ENCODE assay signal across 28 cellular contexts in the genomic region with DNA sequence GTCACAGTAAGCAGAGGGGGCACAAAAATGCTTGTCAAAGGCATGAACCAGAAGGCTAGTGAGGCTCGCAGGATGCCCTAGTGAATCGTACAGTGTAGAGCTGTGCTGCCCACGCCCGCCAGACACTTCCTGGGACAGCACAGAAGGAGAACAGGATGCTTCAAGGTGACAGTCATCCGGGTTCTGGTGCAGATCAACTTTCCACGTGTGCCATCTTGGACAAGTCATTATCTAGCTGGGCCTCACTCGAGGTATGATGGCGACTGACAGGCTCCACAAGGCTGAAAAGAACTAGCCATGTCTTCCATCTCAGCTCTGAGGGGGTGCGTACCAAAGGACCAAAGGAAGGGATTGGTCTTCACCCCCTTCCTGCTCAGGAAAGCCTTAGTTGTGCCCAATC. TPM values are rescaled to one million over a fixed set of nuclear protein-coding genes. Genes with fewer than 3 reads are reported as not detected.
"Had no signal": no experiment of that assay in that cellular context is flagged by ENCODE, and none has a peak within 500 bp of the region (broad histone marks: within the 10 kb centered on the region; RNA-seq: fewer than 3 reads in every experiment).

No MANE protein-coding gene starts in this region.

- H3K36me3 ChIP-seq: transverse colon, uterus had no signal

- ATAC-seq: activated CD8-positive, alpha-beta memory T cell treated with anti-CD3 and anti-CD28 coated beads, Interleukin-2, amount 10 ng/mL, durations not matched to agents 7 days and 5 days; activated CD8-positive, alpha-beta T cell treated with anti-CD3 and anti-CD28 coated beads for 36 hours; activated naive CD8-positive, alpha-beta T cell treated with anti-CD3 and anti-CD28 coated beads, Interleukin-2, amount 50 U/mL, for 24 hours; body of pancreas; left lung; natural killer cell; sciatic nerve; stimulated activated naive B cell treated with anti-CD40 and anti-IgM and Interleukin-4, amounts not matched to agents 10 μg/mL and 1 μg/mL and 100 μg/mL, for 72 hours had no signal

- H3K27me3 ChIP-seq: body of pancreas, hepatocyte, left lung, transverse colon, uterus had no signal

- DNase-seq: activated CD4-positive, alpha-beta T cell treated with anti-CD3 and anti-CD28 coated beads, Interleukin-2, amount 10 ng/mL, durations not matched to agents 7 days and 5 days; activated CD4-positive, CD25-positive, alpha-beta regulatory T cell treated with anti-CD3 and anti-CD28 coated beads, Interleukin-2, amount 50 U/mL, for 72 hours; activated CD8-positive, alpha-beta memory T cell treated with anti-CD3 and anti-CD28 coated beads, Interleukin-2, amount 10 ng/mL, durations not matched to agents 7 days and 5 days; activated CD8-positive, alpha-beta T cell treated with anti-CD3 and anti-CD28 coated beads for 36 hours; activated effector memory CD4-positive, alpha-beta T cell treated with anti-CD3 and anti-CD28 coated beads, Interleukin-2, amount 50 U/mL, for 16 hours; activated naive CD4-positive, alpha-beta T cell treated with anti-CD3 and anti-CD28 coated beads, Interleukin-2, amount 10 ng/mL, durations not matched to agents 7 days and 5 days; activated naive CD8-positive, alpha-beta T cell treated with anti-CD3 and anti-CD28 coated beads, Interleukin-2, amount 50 U/mL, for 24 hours; activated T-cell treated with anti-CD3 and anti-CD28 coated beads for 4 hours; anterior cingulate cortex; body of pancreas; effector CD4-positive, alpha-beta T cell; glutamatergic neuron; immature natural killer cell; kidney glomerular epithelial cell; left lung; midbrain; natural killer cell; small intestine; stimulated activated CD4-positive, alpha-beta T cell treated with anti-CD3 and anti-CD28 coated beads, Interleukin-15, amount 100 ng/mL, for 24 hours; stimulated activated CD8-positive, alpha-beta memory T cell treated with anti-CD3 and anti-CD28 coated beads, Interleukin-4, amount 100 ng/mL, for 48 hours; stimulated activated naive B cell treated with anti-CD40 and anti-IgM and Interleukin-4, amounts not matched to agents 10 μg/mL and 1 μg/mL and 100 μg/mL, for 72 hours; transverse colon; uterus had no signal

- H3K9me3 ChIP-seq: body of pancreas, left lung, transverse colon, uterus had no signal

- H3K36me3 Mint-ChIP-seq: activated CD8-positive, alpha-beta memory T cell treated with anti-CD3 and anti-CD28 coated beads, Interleukin-2, amount 10 ng/mL, durations not matched to agents 7 days and 5 days; activated naive CD4-positive, alpha-beta T cell treated with anti-CD3 and anti-CD28 coated beads, Interleukin-2, amount 10 ng/mL, durations not matched to agents 7 days and 5 days; natural killer cell had no signal

- H3K4me1 ChIP-seq: body of pancreas, uterus had no signal

- H2AFZ ChIP-seq: hepatocyte, parathyroid adenoma had no signal

- H3K9ac ChIP-seq: parathyroid adenoma had no signal

- H3K27ac ChIP-seq: body of pancreas, hepatocyte, left lung, parathyroid adenoma, transverse colon, uterus, VCaP had no signal

- H3K27ac Mint-ChIP-seq: activated CD4-positive, alpha-beta T cell treated with anti-CD3 and anti-CD28 coated beads, Interleukin-2, amount 10 ng/mL, durations not matched to agents 7 days and 5 days; activated CD8-positive, alpha-beta memory T cell treated with anti-CD3 and anti-CD28 coated beads, Interleukin-2, amount 10 ng/mL, durations not matched to agents 7 days and 5 days; activated CD8-positive, alpha-beta T cell treated with anti-CD3 and anti-CD28 coated beads for 36 hours; activated naive CD4-positive, alpha-beta T cell treated with anti-CD3 and anti-CD28 coated beads, Interleukin-2, amount 10 ng/mL, durations not matched to agents 7 days and 5 days; activated naive CD8-positive, alpha-beta T cell treated with anti-CD3 and anti-CD28 coated beads, Interleukin-2, amount 50 U/mL, for 24 hours; immature natural killer cell; natural killer cell; stimulated activated naive B cell treated with anti-CD40 and anti-IgM and Interleukin-4, amounts not matched to agents 10 μg/mL and 1 μg/mL and 100 μg/mL, for 72 hours; T-helper 2 cell treated with Interferon-gamma antibody and Interleukin-4, amounts not matched to agents 5 μg/mL and 100 μg/mL, for 36 hours had no signal

- H3K4me2 ChIP-seq: hepatocyte had no signal

- H3K4me1 Mint-ChIP-seq: activated CD8-positive, alpha-beta memory T cell treated with anti-CD3 and anti-CD28 coated beads, Interleukin-2, amount 10 ng/mL, durations not matched to agents 7 days and 5 days had no signal

- H3K4me3 ChIP-seq: body of pancreas, hepatocyte, left lung, transverse colon, uterus had no signal

- H3K27me3 Mint-ChIP-seq: activated CD4-positive, alpha-beta T cell treated with anti-CD3 and anti-CD28 coated beads, Interleukin-2, amount 10 ng/mL, durations not matched to agents 7 days and 5 days; activated CD8-positive, alpha-beta T cell treated with anti-CD3 and anti-CD28 coated beads for 36 hours; activated naive CD8-positive, alpha-beta T cell treated with anti-CD3 and anti-CD28 coated beads, Interleukin-2, amount 50 U/mL, for 24 hours had no signal

- H3K9me3 Mint-ChIP-seq: activated CD4-positive, alpha-beta T cell treated with anti-CD3 and anti-CD28 coated beads, Interleukin-2, amount 10 ng/mL, durations not matched to agents 7 days and 5 days; activated CD8-positive, alpha-beta T cell treated with anti-CD3 and anti-CD28 coated beads for 36 hours; activated naive CD4-positive, alpha-beta T cell treated with anti-CD3 and anti-CD28 coated beads, Interleukin-2, amount 10 ng/mL, durations not matched to agents 7 days and 5 days; activated naive CD8-positive, alpha-beta T cell treated with anti-CD3 and anti-CD28 coated beads, Interleukin-2, amount 50 U/mL, for 24 hours; immature natural killer cell; natural killer cell; stimulated activated naive B cell treated with anti-CD40 and anti-IgM and Interleukin-4, amounts not matched to agents 10 μg/mL and 1 μg/mL and 100 μg/mL, for 72 hours; T-helper 2 cell treated with Interferon-gamma antibody and Interleukin-4, amounts not matched to agents 5 μg/mL and 100 μg/mL, for 36 hours had no signal

- H3K4me3 Mint-ChIP-seq: activated CD4-positive, alpha-beta T cell treated with anti-CD3 and anti-CD28 coated beads, Interleukin-2, amount 10 ng/mL, durations not matched to agents 7 days and 5 days; activated CD8-positive, alpha-beta memory T cell treated with anti-CD3 and anti-CD28 coated beads, Interleukin-2, amount 10 ng/mL, durations not matched to agents 7 days and 5 days; activated CD8-positive, alpha-beta T cell treated with anti-CD3 and anti-CD28 coated beads for 36 hours; activated naive CD4-positive, alpha-beta T cell treated with anti-CD3 and anti-CD28 coated beads, Interleukin-2, amount 10 ng/mL, durations not matched to agents 7 days and 5 days; activated naive CD8-positive, alpha-beta T cell treated with anti-CD3 and anti-CD28 coated beads, Interleukin-2, amount 50 U/mL, for 24 hours; immature natural killer cell; natural killer cell; stimulated activated naive B cell treated with anti-CD40 and anti-IgM and Interleukin-4, amounts not matched to agents 10 μg/mL and 1 μg/mL and 100 μg/mL, for 72 hours; T-helper 2 cell treated with Interferon-gamma antibody and Interleukin-4, amounts not matched to agents 5 μg/mL and 100 μg/mL, for 36 hours had no signal

RNA-seq across cellular contexts. Expression of a gene that starts 14.0 kb away (rescaled TPM):
- polyA plus RNA-seq: immature natural killer cell had no signal
